ENCODE assay signal across 8 cellular contexts in the genomic region with DNA sequence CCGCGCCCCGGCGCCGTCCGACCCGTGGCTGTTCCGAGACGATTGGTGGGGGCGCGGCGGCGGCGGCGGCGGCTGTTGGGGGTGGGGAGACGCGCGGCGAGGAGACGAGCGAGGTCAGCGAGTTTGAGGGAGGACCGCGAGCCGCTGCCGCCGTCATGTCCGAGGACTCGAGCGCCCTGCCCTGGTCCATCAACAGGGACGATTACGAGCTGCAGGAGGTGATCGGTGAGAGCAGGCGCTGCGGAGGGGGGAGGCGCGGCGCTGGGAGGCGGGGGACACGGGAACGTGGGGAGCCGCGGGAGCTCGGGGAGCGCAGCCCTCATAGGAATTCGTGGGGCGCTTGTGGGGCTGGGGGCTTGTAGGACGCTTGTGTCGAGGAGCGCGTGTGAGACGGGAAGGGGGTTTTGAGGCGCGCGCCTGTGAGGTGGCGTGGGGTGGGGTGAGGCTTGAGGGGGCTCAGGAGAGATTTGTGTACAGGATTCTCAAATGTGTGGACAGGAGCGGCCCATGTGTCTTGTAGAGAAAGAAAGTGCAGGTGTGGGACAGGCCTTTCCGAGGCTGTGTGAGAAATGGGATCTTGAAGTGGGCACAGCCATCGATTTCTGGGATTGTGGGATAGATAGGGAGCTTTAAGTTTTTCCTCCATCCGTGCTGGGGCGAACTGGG. TPM values are rescaled to one million over a fixed set of nuclear protein-coding genes. Genes with fewer than 3 reads are reported as not detected.
DNase-seq lines count a peak whose midpoint lies in the region; ATAC-seq and TF ChIP-seq lines count a peak whose summit lies in the region.

No MANE protein-coding gene starts in this region.

- peak overlapping the region; percentile 100 for H3K27ac Mint-ChIP-seq in endodermal cell

- H3K9me3 ChIP-seq in endodermal cell (ENCODE audit: control insufficient read depth, low read length) (no peaks in the 10 kb centered on the region), muscle layer of colon (ENCODE audit: low read length) (no peaks in the 10 kb centered on the region), aorta (ENCODE audit: control insufficient read depth, low read length) (no peaks in the 10 kb centered on the region)

- intact Hi-C loops in aorta (cut with DNase I): loop anchor here (1.0 to 10.0 kb wide), 3 partner anchors 29 to 131 kb away; a partner anchor contains a TSS

- H3K4me3 Mint-ChIP-seq in endodermal cell: peak overlapping the region; percentile 90

- H3K9ac ChIP-seq in endodermal cell (ENCODE audit: extremely low read depth, low read length, poor library complexity, severe bottlenecking) (peak overlapping the region; percentile 63), muscle layer of colon (ENCODE audit: low read length) (peak overlapping the region; percentile 42)

- H3K4me1 Mint-ChIP-seq in endodermal cell: peaks cover 9% of the 10 kb centered on the region

- no peaks in the 10 kb centered on the region for H3K27me3 Mint-ChIP-seq in endodermal cell (ENCODE audit: insufficient read depth)

- peak; percentile 10 for ATAC-seq in GM19395 (IDR thresholded peaks at IDR 0.05; ENCODE audit: unreplicated experiment)
- no peak for ATAC-seq in aorta (ENCODE audit: low FRiP score)
- ATAC-seq in GM19023 (IDR thresholded peaks at IDR 0.05; ENCODE audit: unreplicated experiment): no peak
- no peak for ATAC-seq in GM18519 (IDR thresholded peaks at IDR 0.05; ENCODE audit: low FRiP score, unreplicated experiment)

- peak overlapping the region; percentile 88 for H3K4me3 ChIP-seq in endodermal cell (ENCODE audit: low read length)
- peak overlapping the region; percentile 83 to 95 for H3K4me3 ChIP-seq in muscle layer of colon (ENCODE audit: low read depth in 1 of 2, low read length in 2 of 2)
- peak overlapping the region; percentile 75 to 79 for H3K4me3 ChIP-seq in aorta (ENCODE audit: low read length in 2 of 2)

- H3K4me1 ChIP-seq in endodermal cell (ENCODE audit: control insufficient read depth, insufficient read depth, low read length) (no peaks in the 10 kb centered on the region), muscle layer of colon (ENCODE audit: insufficient read depth, low read length) (peaks cover 10% of the 10 kb centered on the region), aorta (ENCODE audit: control insufficient read depth in 1 of 2, insufficient read depth in 2 of 2, low read length in 2 of 2) (peaks cover 2 to 7% of the 10 kb centered on the region in 2 donors)

- H3K27ac ChIP-seq in endodermal cell (ENCODE audit: low read depth, low read length) (peak overlapping the region; percentile 94), muscle layer of colon (ENCODE audit: low read depth, low read length) (peak overlapping the region; percentile 96), aorta (ENCODE audit: low read depth in 1 of 2, low read length in 2 of 2) (peak overlapping the region; percentile 4 to 54)

- H3K36me3 ChIP-seq in endodermal cell (ENCODE audit: control insufficient read depth, insufficient read depth, low read length): no peaks in the 10 kb centered on the region
- H3K36me3 ChIP-seq in muscle layer of colon (ENCODE audit: insufficient read depth, low read length): no peaks in the 10 kb centered on the region
- no peaks in the 10 kb centered on the region for H3K36me3 ChIP-seq in aorta (ENCODE audit: control insufficient read depth in 1 of 2, insufficient read depth in 2 of 2, low read length in 1 of 2)

- H3K36me3 Mint-ChIP-seq in endodermal cell (ENCODE audit: low read depth): no peaks in the 10 kb centered on the region

- DNase-seq in AG08396 (ENCODE audit: low spot score) (peak; percentile 64), RKO (ENCODE audit: low spot score) (peak; percentile 66), endodermal cell (peak; percentile 63), aorta (no peak)

- WGBS in endodermal cell (ENCODE audit: insufficient coverage in 1 of 2, insufficient read length in 1 of 2), 2 experiments: 1 to 12% methylated on average over 4 to 62 of the region's 62 CpGs
- 1% methylated on average over 58 to 62 of the region's 62 CpGs for WGBS in aorta, 2 donors

- TF ChIP-seq CTCF in endodermal cell (conservative IDR thresholded peaks at IDR 0.05): no peak

- H3K27me3 ChIP-seq in endodermal cell (ENCODE audit: control insufficient read depth, insufficient read depth, low read length, poor library complexity, severe bottlenecking): no peaks in the 10 kb centered on the region
- H3K27me3 ChIP-seq in muscle layer of colon (ENCODE audit: control insufficient read depth in 1 of 2, insufficient read depth in 2 of 2, low read length in 2 of 2): no peaks in the 10 kb centered on the region
- no peaks in the 10 kb centered on the region for H3K27me3 ChIP-seq in aorta (ENCODE audit: control insufficient read depth in 1 of 2, insufficient read depth in 2 of 2, low read length in 1 of 2)

- no peaks in the 10 kb centered on the region for H3K9me3 Mint-ChIP-seq in endodermal cell

RNA-seq across cellular contexts. Expression of a gene that starts 0.5 kb away (rescaled TPM):
- 10 to 100 TPM; 41.9 to 55.5 TPM for total RNA-seq in endodermal cell
- polyA plus RNA-seq in endodermal cell (2013, experiment 1 of 2): 51.1 TPM
- polyA plus RNA-seq in endodermal cell (2013, experiment 2 of 2): 48.7 TPM
- total RNA-seq in aorta: 10 to 100 TPM; 38.9 to 42.0 TPM
- 10 to 100 TPM in 1 of 2 donors, 1 to 10 TPM in 1; 7.9 to 13.9 TPM for polyA plus RNA-seq in aorta

RNA-seq across cellular contexts. Expression of a gene that starts 27.4 kb away (rescaled TPM):
- 10 to 100 TPM; 16.2 to 18.8 TPM for total RNA-seq in endodermal cell
- 21.5 TPM for polyA plus RNA-seq in endodermal cell (2013, experiment 1 of 2)
- polyA plus RNA-seq in endodermal cell (2013, experiment 2 of 2): 22.1 TPM
- 10 to 100 TPM; 23.4 to 33.6 TPM for total RNA-seq in aorta
- 10 to 100 TPM; 17.7 to 19.3 TPM for polyA plus RNA-seq in aorta

RNA-seq across cellular contexts. Expression of a gene that starts 28.9 kb away (rescaled TPM):
- total RNA-seq in endodermal cell (10 to 100 TPM; 40.1 to 43.7 TPM), aorta (10 to 100 TPM; 39.3 to 54.8 TPM)
- 26.1 TPM for polyA plus RNA-seq in endodermal cell (2013, experiment 1 of 2)
- 20.7 TPM for polyA plus RNA-seq in endodermal cell (2013, experiment 2 of 2)
- 10 to 100 TPM; 58.4 to 69.2 TPM for polyA plus RNA-seq in aorta

Comparison
In these comparisons a context has a peak if more than half of its experiments do, and no peak if none do; other contexts are left out.
1. DNase-seq: peak in AG08396 (single experiment), RKO (single experiment) and endodermal cell (single experiment); none in aorta (0 of 2).
2. H3K27ac ChIP-seq: peak in every context shown above with its lines; median percentile 96 in muscle layer of colon; 94 in endodermal cell; 29 in aorta.
3. Peak in every context shown above with its lines, with median percentiles within 50 percentile points of each other: H3K4me3 ChIP-seq.